In the genomic region with DNA sequence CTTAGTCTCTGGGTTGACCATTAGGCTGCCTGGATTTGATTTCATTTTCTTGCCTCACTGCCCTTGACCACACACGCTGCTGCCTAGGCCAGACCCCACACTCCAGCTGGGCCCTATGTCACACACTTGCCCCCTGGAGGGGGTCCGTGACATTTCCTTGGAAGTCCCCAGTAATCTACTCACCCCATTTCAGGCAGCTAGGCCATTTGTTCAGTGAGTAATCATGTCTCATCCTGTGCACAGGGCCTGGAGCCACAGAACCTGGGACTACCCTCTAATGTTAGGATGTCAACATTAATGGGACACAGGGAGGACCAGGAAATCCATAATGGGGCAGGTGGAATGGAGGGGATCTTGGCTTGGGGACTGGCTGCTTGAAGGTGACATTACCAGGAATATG, we compare ENCODE assay signal across 19 cellular contexts.
"Had no signal": no experiment of that assay in that cellular context is flagged by ENCODE, and none has a peak within 500 bp of the region (broad histone marks: within the 10 kb centered on the region; RNA-seq: fewer than 3 reads in every experiment).

No MANE protein-coding gene starts in this region.

- H3K27ac Mint-ChIP-seq: activated CD4-positive, alpha-beta T cell treated with anti-CD3 and anti-CD28 coated beads for 36 hours; activated naive CD8-positive, alpha-beta T cell treated with anti-CD3 and anti-CD28 coated beads for 36 hours; stimulated activated effector memory CD8-positive, alpha-beta T cell treated with anti-CD3 and anti-CD28 coated beads, Interleukin-12 subunit alpha, Interleukin-12 subunit beta, amount 100 ng/mL, for 72 hours; T-helper 2 cell treated with Interferon-gamma antibody and Interleukin-4, amounts not matched to agents 5 μg/mL and 100 μg/mL, for 36 hours; WTC11 had no signal

- H3K27ac ChIP-seq: ovary, sigmoid colon, stomach had no signal

- H3K4me3 Mint-ChIP-seq: activated CD4-positive, alpha-beta T cell treated with anti-CD3 and anti-CD28 coated beads for 36 hours; activated naive CD8-positive, alpha-beta T cell treated with anti-CD3 and anti-CD28 coated beads for 36 hours; naive thymus-derived CD4-positive, alpha-beta T cell; stimulated activated effector memory CD8-positive, alpha-beta T cell treated with anti-CD3 and anti-CD28 coated beads, Interleukin-12 subunit alpha, Interleukin-12 subunit beta, amount 100 ng/mL, for 72 hours; T-helper 2 cell treated with Interferon-gamma antibody and Interleukin-4, amounts not matched to agents 5 μg/mL and 100 μg/mL, for 36 hours; WTC11 had no signal

- H3K36me3 ChIP-seq: ovary, sigmoid colon, stomach had no signal

- H3K4me3 ChIP-seq: ovary, sigmoid colon, stomach had no signal

- DNase-seq: activated CD4-positive, alpha-beta T cell treated with anti-CD3 and anti-CD28 coated beads for 36 hours; activated CD4-positive, alpha-beta T cell treated with anti-CD3 and anti-CD28 coated beads, Interleukin-2, amount 50 U/mL, for 48 hours; activated gamma-delta T cell treated with Interleukin-2 at 50 U/mL for 16 hours; activated naive CD8-positive, alpha-beta T cell treated with anti-CD3 and anti-CD28 coated beads for 36 hours; amniotic stem cell; dermis blood vessel endothelial cell; effector memory CD4-positive, alpha-beta T cell; foreskin melanocyte; glutamatergic neuron; hippocampal formation; naive thymus-derived CD4-positive, alpha-beta T cell; ovary; sigmoid colon; stimulated activated CD4-positive, alpha-beta T cell treated with anti-CD3 and anti-CD28 coated beads, Interleukin-4, amount 100 ng/mL, for 24 hours; stomach; trophoblast cell had no signal

- H3K27me3 Mint-ChIP-seq: activated CD4-positive, alpha-beta T cell treated with anti-CD3 and anti-CD28 coated beads for 36 hours; activated naive CD8-positive, alpha-beta T cell treated with anti-CD3 and anti-CD28 coated beads for 36 hours had no signal

- H3K36me3 Mint-ChIP-seq: stimulated activated effector memory CD8-positive, alpha-beta T cell treated with anti-CD3 and anti-CD28 coated beads, Interleukin-12 subunit alpha, Interleukin-12 subunit beta, amount 100 ng/mL, for 72 hours; WTC11 had no signal

- H3K9me3 Mint-ChIP-seq: activated naive CD8-positive, alpha-beta T cell treated with anti-CD3 and anti-CD28 coated beads for 36 hours; stimulated activated effector memory CD8-positive, alpha-beta T cell treated with anti-CD3 and anti-CD28 coated beads, Interleukin-12 subunit alpha, Interleukin-12 subunit beta, amount 100 ng/mL, for 72 hours; T-helper 2 cell treated with Interferon-gamma antibody and Interleukin-4, amounts not matched to agents 5 μg/mL and 100 μg/mL, for 36 hours; WTC11 had no signal

- H3K4me1 Mint-ChIP-seq: WTC11 had no signal

- H3K4me1 ChIP-seq: sigmoid colon, stomach had no signal

- H3K9me3 ChIP-seq: ovary, sigmoid colon, stomach had no signal

- H3K27me3 ChIP-seq: ovary, sigmoid colon, stomach had no signal
